Comparison of ENCODE assay signal across 18 cellular contexts in genomic region chr14:105155071-105155651, GRCh38. TPM values are rescaled to one million over a fixed set of nuclear protein-coding genes. Genes with fewer than 3 reads are reported as not detected.
A peak's percentile ranks its signal among the peaks of the same experiment; 100 is the strongest.
DNase-seq lines count a peak whose midpoint lies in the region; ATAC-seq and TF ChIP-seq lines count a peak whose summit lies in the region.
"Had no signal": no experiment of that assay in that cellular context is flagged by ENCODE, and none has a peak within 500 bp of the region (broad histone marks: within the 10 kb centered on the region; RNA-seq: fewer than 3 reads in every experiment).

No MANE protein-coding gene starts in this region.

- no peaks in the 10 kb centered on the region for H3K9me3 Mint-ChIP-seq in WTC11
- H3K9me3 Mint-ChIP-seq in T-helper 2 cell treated with Interferon-gamma antibody and Interleukin-4, amounts not matched to agents 5 μg/mL and 100 μg/mL, for 36 hours: no peaks in the 10 kb centered on the region
- H3K9me3 Mint-ChIP-seq: CD4-positive, alpha-beta T cell had no signal

- H3K27ac ChIP-seq in right atrium auricular region (no peak overlapping the region), liver (ENCODE audit: low read depth in 1 of 2, low read length in 2 of 2) (no peak overlapping the region), ascending aorta (no peak overlapping the region)

- H3K4me1 ChIP-seq in right atrium auricular region (peaks cover 0 to 39% of the 10 kb centered on the region in 2 donors), liver (ENCODE audit: control insufficient read depth in 4 of 4, insufficient read depth in 4 of 4, low read length in 3 of 4) (peaks cover 3 to 9% (median 7%) of the 10 kb centered on the region in 4 donors), ascending aorta (no peaks in the 10 kb centered on the region)

- TF ChIP-seq RAD21 in liver (IDR thresholded peaks at IDR 0.05): no peak

- H3K36me3 Mint-ChIP-seq in WTC11: no peaks in the 10 kb centered on the region
- no peaks in the 10 kb centered on the region for H3K36me3 Mint-ChIP-seq in T-helper 2 cell treated with Interferon-gamma antibody and Interleukin-4, amounts not matched to agents 5 μg/mL and 100 μg/mL, for 36 hours (ENCODE audit: low read depth)

- H3K36me3 ChIP-seq in right atrium auricular region: peaks cover 18% of the 10 kb centered on the region
- H3K36me3 ChIP-seq in liver (ENCODE audit: control insufficient read depth in 4 of 4, insufficient read depth in 3 of 4, low read depth in 1 of 4, low read length in 3 of 4): no peaks in the 10 kb centered on the region
- H3K36me3 ChIP-seq in ascending aorta: peaks cover 0 to 3% of the 10 kb centered on the region in 2 donors

- CTCF ChIA-PET in WTC11 (lab: Charles Lee): interaction anchor here (1.1 to 3.9 kb wide), 7 partner anchors 11 to 335 kb away, joined by 4 to 20 read pairs (median 5); partner anchors contain the start of gene JAG2

- ATAC-seq in left ventricle myocardium superior (no peak), WTC11 (no peak), GM18909 (IDR thresholded peaks at IDR 0.05; ENCODE audit: poor library complexity, unreplicated experiment) (no peak)

- no peaks in the 10 kb centered on the region for H3K9me3 ChIP-seq in right atrium auricular region
- no peaks in the 10 kb centered on the region for H3K9me3 ChIP-seq in liver (ENCODE audit: control insufficient read depth in 4 of 4, low read length in 3 of 4)
- H3K9me3 ChIP-seq in ascending aorta: no peaks in the 10 kb centered on the region

- POLR2A ChIA-PET in WTC11 (lab: Charles Lee): no interaction called here

- TF ChIP-seq CTCF in right atrium auricular region (IDR thresholded peaks at IDR 0.05) (no peak), WTC11 (IDR thresholded peaks at IDR 0.05) (no peak), liver (IDR thresholded peaks at IDR 0.05; ENCODE audit: low read depth, low read length, missing input control) (no peak), ascending aorta (IDR thresholded peaks at IDR 0.05) (no peak)

- no peak overlapping the region for H3K9ac ChIP-seq in liver (ENCODE audit: low read depth in 1 of 2, low read length in 2 of 2)

- in situ Hi-C loops in G401 (cut with HindIII; ENCODE audit: low sequenced_read_pairs): no loop called here

- no peak overlapping the region for H3K4me3 Mint-ChIP-seq in WTC11
- H3K4me3 Mint-ChIP-seq in T-helper 2 cell treated with Interferon-gamma antibody and Interleukin-4, amounts not matched to agents 5 μg/mL and 100 μg/mL, for 36 hours: no peak overlapping the region
- H3K4me3 Mint-ChIP-seq: CD4-positive, alpha-beta T cell had no signal

- peak; percentile 26 for DNase-seq in left ventricle myocardium superior
- no peak for DNase-seq in right atrium auricular region (ENCODE audit: low spot score)
- DNase-seq in WTC11 (ENCODE audit: low spot score): no peak
- DNase-seq in ascending aorta (ENCODE audit: low spot score in 2 of 2): no peak
- DNase-seq in G401 (ENCODE audit: low spot score): no peak
- no peak for DNase-seq in T-helper 2 cell treated with Interferon-gamma antibody and Interleukin-4, amounts not matched to agents 5 μg/mL and 100 μg/mL, for 36 hours (ENCODE audit: low spot score)
- DNase-seq: AML-193; CD4-positive, alpha-beta T cell; DMS79 treated with DMSO at 0.1 percent for 48 hours; GDM1; GOT3; KG1; NCI-H1048; NCI-H187 treated with DMSO at 0.1 percent for 48 hours; NCI-H446; NCI-H774 had no signal

- H3K27me3 Mint-ChIP-seq in WTC11 (ENCODE audit: low read depth): no peaks in the 10 kb centered on the region
- no peaks in the 10 kb centered on the region for H3K27me3 Mint-ChIP-seq in T-helper 2 cell treated with Interferon-gamma antibody and Interleukin-4, amounts not matched to agents 5 μg/mL and 100 μg/mL, for 36 hours (ENCODE audit: low read depth)
- H3K27me3 Mint-ChIP-seq: CD4-positive, alpha-beta T cell had no signal

- H3K4me1 Mint-ChIP-seq in WTC11: no peaks in the 10 kb centered on the region
- no peaks in the 10 kb centered on the region for H3K4me1 Mint-ChIP-seq in T-helper 2 cell treated with Interferon-gamma antibody and Interleukin-4, amounts not matched to agents 5 μg/mL and 100 μg/mL, for 36 hours (ENCODE audit: low read depth)

- H3K27me3 ChIP-seq in right atrium auricular region (no peaks in the 10 kb centered on the region), liver (ENCODE audit: control insufficient read depth in 4 of 4, insufficient read depth in 4 of 4, low read length in 3 of 4) (no peaks in the 10 kb centered on the region), ascending aorta (no peaks in the 10 kb centered on the region)

- no peak overlapping the region for H3K4me3 ChIP-seq in right atrium auricular region
- H3K4me3 ChIP-seq in liver (ENCODE audit: low read depth in 1 of 3, low read length in 3 of 3): no peak overlapping the region
- H3K4me3 ChIP-seq in ascending aorta: no peak overlapping the region

- 0 out of 2 replicates have a peak overlapping the region, but pooled peaks have one; percentile 11 for H3K27ac Mint-ChIP-seq in WTC11
- H3K27ac Mint-ChIP-seq in T-helper 2 cell treated with Interferon-gamma antibody and Interleukin-4, amounts not matched to agents 5 μg/mL and 100 μg/mL, for 36 hours: no peak overlapping the region
- H3K27ac Mint-ChIP-seq: CD4-positive, alpha-beta T cell had no signal

- 57% methylated on average over 24 of the region's 24 CpGs for WGBS in liver

- intact Hi-C loops in left ventricle myocardium superior (cut with micrococcal nuclease) (no loop called here), ascending aorta (cut with DNase I) (no loop called here)

TF ChIP-seq in WTC11, 78 proteins besides CTCF, POLR2A, EP300 and RAD21:
- TF ChIP-seq ZNF138 (CRISPR knock-in tag; conservative IDR thresholded peaks at IDR 0.05) (no peak), CBFB (CRISPR knock-in tag; IDR thresholded peaks at IDR 0.05; ENCODE audit: low read depth) (no peak)

TF ChIP-seq in liver, 16 proteins besides CTCF, POLR2A, EP300 and RAD21:
- TF ChIP-seq EGR1 (IDR thresholded peaks at IDR 0.05; ENCODE audit: low read depth in 2 of 2) (no peak), HNF4A (conservative IDR thresholded peaks at IDR 0.05) (peak; percentile 41 to 49)

RNA-seq across cellular contexts. Expression of gene JAG2, which starts 13.4 kb away (rescaled TPM):
- total RNA-seq in left ventricle myocardium superior: 33.6 TPM
- 10 to 100 TPM; 14.5 to 17.3 TPM for total RNA-seq in right atrium auricular region
- 10.6 to 12.2 TPM (median 11.8 TPM) in 3 replicates for total RNA-seq in WTC11 (2021)
- total RNA-seq in liver: 1 to 10 TPM in 1 of 2 donors, under 1 TPM in 1; 0.33 to 1.0 TPM
- under 1 TPM; 0.24 to 0.75 TPM for polyA plus RNA-seq in liver
- 35.5 TPM for total RNA-seq in ascending aorta
- total RNA-seq in G401 (2014; rRNA removed; shearing (Covaris generic)): 8.6 and 17.2 TPM in 2 replicates

RNA-seq across cellular contexts. Expression of gene NUDT14, which starts 26.0 kb away (rescaled TPM):
- 34.7 TPM for total RNA-seq in left ventricle myocardium superior
- total RNA-seq in right atrium auricular region: 10 to 100 TPM; 17.1 to 18.9 TPM
- 35.4 to 56.2 TPM (median 51.3 TPM) in 3 replicates for total RNA-seq in WTC11 (2021)
- total RNA-seq in liver: 1 to 10 TPM; 3.8 to 4.8 TPM
- polyA plus RNA-seq in liver: 10 to 100 TPM; 11.1 to 24.2 TPM
- total RNA-seq in ascending aorta: 1.5 TPM
- total RNA-seq in G401 (2014; rRNA removed; shearing (Covaris generic)): 39.0 and 46.0 TPM in 2 replicates
